In genomic region chr5:69364414-69364813, GRCh38 we compare ENCODE assay signal across 8 cellular contexts. TPM values are rescaled to one million over a fixed set of nuclear protein-coding genes. Genes with fewer than 3 reads are reported as not detected.
DNase-seq lines count a peak whose midpoint lies in the region; ATAC-seq and TF ChIP-seq lines count a peak whose summit lies in the region.

No MANE protein-coding gene starts in this region.

- H3K4me3 Mint-ChIP-seq in CD4-positive, alpha-beta T cell = peak overlapping the region; percentile 73
- H3K4me3 Mint-ChIP-seq in activated T-helper 2 cell treated with anti-CD3 and anti-CD28 coated beads, Interferon-gamma antibody, Interleukin-2, Interleukin-4, amounts not matched to agents 10 μg/mL and 5 μg/mL and 100 μg/mL, durations not matched to agents 14 hours and 24 hours and 36 hours (ENCODE audit: low read depth) = no peak overlapping the region

- H3K9me3 Mint-ChIP-seq in CD4-positive, alpha-beta T cell = no peaks in the 10 kb centered on the region
- no peaks in the 10 kb centered on the region for H3K9me3 Mint-ChIP-seq in activated T-helper 2 cell treated with anti-CD3 and anti-CD28 coated beads, Interferon-gamma antibody, Interleukin-2, Interleukin-4, amounts not matched to agents 10 μg/mL and 5 μg/mL and 100 μg/mL, durations not matched to agents 14 hours and 24 hours and 36 hours

- H3K27me3 ChIP-seq in CD4-positive, alpha-beta T cell (ENCODE audit: control insufficient read depth, insufficient read depth, low read length) = no peaks in the 10 kb centered on the region

- no peak for TF ChIP-seq CTCF in CD4-positive, alpha-beta T cell (IDR thresholded peaks at IDR 0.05)

- ATAC-seq in CD4-positive, alpha-beta T cell (ENCODE audit: poor library complexity) = peak; percentile 37
- peak; percentile 32 for ATAC-seq in GM21619 (IDR thresholded peaks at IDR 0.05; ENCODE audit: unreplicated experiment)

- H3K27ac ChIP-seq in CD4-positive, alpha-beta T cell (ENCODE audit: low read depth, low read length) = no peak overlapping the region

- peak overlapping the region; percentile 67 for H3K27ac Mint-ChIP-seq in CD4-positive, alpha-beta T cell
- no peak overlapping the region for H3K27ac Mint-ChIP-seq in activated T-helper 2 cell treated with anti-CD3 and anti-CD28 coated beads, Interferon-gamma antibody, Interleukin-2, Interleukin-4, amounts not matched to agents 10 μg/mL and 5 μg/mL and 100 μg/mL, durations not matched to agents 14 hours and 24 hours and 36 hours

- POLR2A ChIA-PET in CD4-positive, alpha-beta T cell (lab: Charles Lee) = no interaction called here

- no peaks in the 10 kb centered on the region for H3K27me3 Mint-ChIP-seq in CD4-positive, alpha-beta T cell
- no peaks in the 10 kb centered on the region for H3K27me3 Mint-ChIP-seq in activated T-helper 2 cell treated with anti-CD3 and anti-CD28 coated beads, Interferon-gamma antibody, Interleukin-2, Interleukin-4, amounts not matched to agents 10 μg/mL and 5 μg/mL and 100 μg/mL, durations not matched to agents 14 hours and 24 hours and 36 hours (ENCODE audit: low read depth)

- CTCF ChIA-PET in CD4-positive, alpha-beta T cell (lab: Charles Lee) = no interaction called here

- peaks cover 73% of the 10 kb centered on the region for H3K36me3 Mint-ChIP-seq in CD4-positive, alpha-beta T cell (ENCODE audit: low read depth)
- H3K36me3 Mint-ChIP-seq in activated T-helper 2 cell treated with anti-CD3 and anti-CD28 coated beads, Interferon-gamma antibody, Interleukin-2, Interleukin-4, amounts not matched to agents 10 μg/mL and 5 μg/mL and 100 μg/mL, durations not matched to agents 14 hours and 24 hours and 36 hours (ENCODE audit: low read depth) = peaks cover 66% of the 10 kb centered on the region

- no peaks in the 10 kb centered on the region for H3K9me3 ChIP-seq in CD4-positive, alpha-beta T cell (ENCODE audit: control insufficient read depth, low read length)

- peaks cover 38% of the 10 kb centered on the region for H3K4me1 Mint-ChIP-seq in CD4-positive, alpha-beta T cell (ENCODE audit: low read depth)
- H3K4me1 Mint-ChIP-seq in activated T-helper 2 cell treated with anti-CD3 and anti-CD28 coated beads, Interferon-gamma antibody, Interleukin-2, Interleukin-4, amounts not matched to agents 10 μg/mL and 5 μg/mL and 100 μg/mL, durations not matched to agents 14 hours and 24 hours and 36 hours (ENCODE audit: low read depth) = peaks cover 23% of the 10 kb centered on the region

- DNase-seq in CD4-positive, alpha-beta T cell = no peak
- DNase-seq in SK-N-DZ (ENCODE audit: low spot score) = peak; percentile 15
- peak; percentile 24 for DNase-seq in hepatic stellate cell (ENCODE audit: low spot score)
- no peak for DNase-seq in NCI-H1105 (lab: John Stamatoyannopoulos, UW)
- DNase-seq in posterior cingulate gyrus = no peak
- no peak for DNase-seq in kidney glomerular epithelial cell (lab: John Stamatoyannopoulos, UW)
- no peak for DNase-seq in activated T-helper 2 cell treated with anti-CD3 and anti-CD28 coated beads, Interferon-gamma antibody, Interleukin-2, Interleukin-4, amounts not matched to agents 10 μg/mL and 5 μg/mL and 100 μg/mL, durations not matched to agents 14 hours and 24 hours and 36 hours (ENCODE audit: low spot score)

- intact Hi-C loops in CD4-positive, alpha-beta T cell (cut with DNase I, micrococcal nuclease) = no loop called here
- intact Hi-C loops in posterior cingulate gyrus (cut with DNase I) = no loop called here
- intact Hi-C loops in activated T-helper 2 cell treated with anti-CD3 and anti-CD28 coated beads, Interferon-gamma antibody, Interleukin-2, Interleukin-4, amounts not matched to agents 10 μg/mL and 5 μg/mL and 100 μg/mL, durations not matched to agents 14 hours and 24 hours and 36 hours (cut with micrococcal nuclease) = no loop called here

RNA-seq across cellular contexts. Expression of gene AK6, which starts 4.9 kb away (rescaled TPM):
- total RNA-seq in CD4-positive, alpha-beta T cell = 10 to 100 TPM in 1 of 2 experiments, 1 to 10 TPM in 1; 8.2 to 10.6 TPM
- 24.4 and 35.3 TPM in 2 replicates for polyA plus RNA-seq in SK-N-DZ (2014; cell fraction: cytosol; rRNA removed)
- 33.4 and 42.2 TPM in 2 replicates for polyA plus RNA-seq in SK-N-DZ (2014; cell fraction: nucleus; rRNA removed)
- 59.8 and 60.1 TPM in 2 replicates for total RNA-seq in activated T-helper 2 cell treated with anti-CD3 and anti-CD28 coated beads, Interferon-gamma antibody, Interleukin-2, Interleukin-4, amounts not matched to agents 10 μg/mL and 5 μg/mL and 100 μg/mL, durations not matched to agents 14 hours and 24 hours and 36 hours

RNA-seq across cellular contexts. Expression of gene TAF9, which starts 4.9 kb away (rescaled TPM):
- 10 to 100 TPM; 53.8 to 54.2 TPM for total RNA-seq in CD4-positive, alpha-beta T cell
- 88.7 and 120 TPM in 2 replicates for polyA plus RNA-seq in SK-N-DZ (2014; cell fraction: cytosol; rRNA removed)
- 67.1 and 71.8 TPM in 2 replicates for polyA plus RNA-seq in SK-N-DZ (2014; cell fraction: nucleus; rRNA removed)
- 58.0 and 63.2 TPM in 2 replicates for total RNA-seq in activated T-helper 2 cell treated with anti-CD3 and anti-CD28 coated beads, Interferon-gamma antibody, Interleukin-2, Interleukin-4, amounts not matched to agents 10 μg/mL and 5 μg/mL and 100 μg/mL, durations not matched to agents 14 hours and 24 hours and 36 hours

RNA-seq across cellular contexts. Expression of gene RAD17, which starts 5.2 kb away (rescaled TPM):
- total RNA-seq in CD4-positive, alpha-beta T cell = 10 to 100 TPM; 15.7 to 19.1 TPM
- 36.4 and 38.3 TPM in 2 replicates for polyA plus RNA-seq in SK-N-DZ (2014; cell fraction: cytosol; rRNA removed)
- polyA plus RNA-seq in SK-N-DZ (2014; cell fraction: nucleus; rRNA removed) = 45.7 and 48.0 TPM in 2 replicates
- total RNA-seq in activated T-helper 2 cell treated with anti-CD3 and anti-CD28 coated beads, Interferon-gamma antibody, Interleukin-2, Interleukin-4, amounts not matched to agents 10 μg/mL and 5 μg/mL and 100 μg/mL, durations not matched to agents 14 hours and 24 hours and 36 hours = 24.7 and 28.0 TPM in 2 replicates

RNA-seq across cellular contexts. Expression of gene CCDC125, which starts 31.8 kb away (rescaled TPM):
- 1 to 10 TPM; 5.6 to 6.4 TPM for total RNA-seq in CD4-positive, alpha-beta T cell
- 4.6 and 6.0 TPM in 2 replicates for polyA plus RNA-seq in SK-N-DZ (2014; cell fraction: cytosol; rRNA removed)
- 3.8 and 4.8 TPM in 2 replicates for polyA plus RNA-seq in SK-N-DZ (2014; cell fraction: nucleus; rRNA removed)
- 10.0 and 10.1 TPM in 2 replicates for total RNA-seq in activated T-helper 2 cell treated with anti-CD3 and anti-CD28 coated beads, Interferon-gamma antibody, Interleukin-2, Interleukin-4, amounts not matched to agents 10 μg/mL and 5 μg/mL and 100 μg/mL, durations not matched to agents 14 hours and 24 hours and 36 hours

RNA-seq across cellular contexts. Expression of gene MARVELD2, which starts 50.5 kb away (rescaled TPM):
- under 1 TPM; 0.14 to 0.19 TPM for total RNA-seq in CD4-positive, alpha-beta T cell
- polyA plus RNA-seq in SK-N-DZ (2014; cell fraction: cytosol; rRNA removed) = 0.08 TPM in 1 of 2 replicates, not detected in the other
- 0.44 TPM in 1 of 2 replicates, not detected in the other for polyA plus RNA-seq in SK-N-DZ (2014; cell fraction: nucleus; rRNA removed)
- total RNA-seq in activated T-helper 2 cell treated with anti-CD3 and anti-CD28 coated beads, Interferon-gamma antibody, Interleukin-2, Interleukin-4, amounts not matched to agents 10 μg/mL and 5 μg/mL and 100 μg/mL, durations not matched to agents 14 hours and 24 hours and 36 hours = 0.14 and 0.16 TPM in 2 replicates

Comparison
In these comparisons a context has a peak if more than half of its experiments do, and no peak if none do; other contexts are left out.
1. DNase-seq: peak in SK-N-DZ (single experiment) and hepatic stellate cell (single experiment); none in CD4-positive, alpha-beta T cell (0 of 10), NCI-H1105 (single experiment), posterior cingulate gyrus (0 of 10), kidney glomerular epithelial cell (single experiment) and activated T-helper 2 cell treated with anti-CD3 and anti-CD28 coated beads, Interferon-gamma antibody, Interleukin-2, Interleukin-4, amounts not matched to agents 10 μg/mL and 5 μg/mL and 100 μg/mL, durations not matched to agents 14 hours and 24 hours and 36 hours (single experiment).